1 cellular context compared by ENCODE assay signal in the genomic region with DNA sequence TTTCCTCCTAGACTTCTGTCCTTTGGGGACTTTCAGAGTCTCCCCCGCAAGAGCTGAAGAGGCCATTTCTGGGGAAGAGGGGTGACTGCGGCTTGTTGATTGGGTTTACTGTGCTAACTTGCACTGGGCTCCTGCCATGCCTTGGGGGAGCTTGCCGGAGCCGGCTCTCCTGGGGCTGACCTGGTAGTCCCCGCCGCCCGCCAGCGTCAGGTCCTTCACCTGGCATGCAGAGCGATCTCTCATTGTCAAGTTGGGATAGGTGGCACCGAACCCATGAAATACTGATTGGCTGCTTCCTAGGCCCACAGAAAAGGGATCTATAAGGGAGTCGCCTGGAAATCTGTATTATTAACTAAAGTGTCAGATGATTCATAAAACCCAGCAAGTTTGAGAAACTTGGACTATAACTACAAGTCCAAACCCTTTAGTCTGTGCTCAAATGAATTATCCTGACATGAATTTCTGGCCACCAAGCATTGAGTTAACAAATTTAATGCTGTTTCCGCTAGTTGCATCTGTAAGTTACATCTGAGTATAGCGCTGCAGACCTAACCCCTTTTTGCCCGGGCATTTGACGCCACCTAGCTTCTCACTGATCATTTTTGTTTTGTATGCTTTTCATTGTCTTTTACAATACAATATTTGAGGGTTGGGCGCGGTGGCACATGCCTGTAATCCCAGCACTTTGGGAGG.
TF ChIP-seq lines count a peak whose summit lies in the region.

No MANE protein-coding gene starts in this region.

TF ChIP-seq in K562, 482 proteins besides CTCF, POLR2A, EP300 and RAD21 (continued from another document):
- TF ChIP-seq, protein P1, sequence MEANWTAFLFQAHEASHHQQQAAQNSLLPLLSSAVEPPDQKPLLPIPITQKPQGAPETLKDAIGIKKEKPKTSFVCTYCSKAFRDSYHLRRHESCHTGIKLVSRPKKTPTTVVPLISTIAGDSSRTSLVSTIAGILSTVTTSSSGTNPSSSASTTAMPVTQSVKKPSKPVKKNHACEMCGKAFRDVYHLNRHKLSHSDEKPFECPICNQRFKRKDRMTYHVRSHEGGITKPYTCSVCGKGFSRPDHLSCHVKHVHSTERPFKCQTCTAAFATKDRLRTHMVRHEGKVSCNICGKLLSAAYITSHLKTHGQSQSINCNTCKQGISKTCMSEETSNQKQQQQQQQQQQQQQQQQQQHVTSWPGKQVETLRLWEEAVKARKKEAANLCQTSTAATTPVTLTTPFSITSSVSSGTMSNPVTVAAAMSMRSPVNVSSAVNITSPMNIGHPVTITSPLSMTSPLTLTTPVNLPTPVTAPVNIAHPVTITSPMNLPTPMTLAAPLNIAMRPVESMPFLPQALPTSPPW (CRISPR knock-in tag; IDR thresholded peaks at IDR 0.05): peak; percentile 62; the same call in 1 of the 2 replicates
- peak; percentile 23 for TF ChIP-seq TBP (optimal IDR thresholded peaks at IDR 0.05; ENCODE audit: low read depth, low read length)
- TF ChIP-seq SMC3 (conservative IDR thresholded peaks at IDR 0.05; ENCODE audit: insufficient read depth, low read depth, low read length): 0 out of 2 replicates have a peak, but pooled peaks have one; percentile 10
- peak; percentile 23; the same call in 1 of the 2 replicates for TF ChIP-seq STAG1 (CRISPR knock-in tag; IDR thresholded peaks at IDR 0.05; ENCODE audit: borderline replicate concordance)
- TF ChIP-seq CHCHD3 (CRISPR knock-in tag; IDR thresholded peaks at IDR 0.05): no peak
- 0 out of 2 replicates have a peak, but pooled peaks have one; percentile 15 for TF ChIP-seq ZEB2 (IDR thresholded peaks at IDR 0.05)
- TF ChIP-seq MTF1 (CRISPR knock-in tag; IDR thresholded peaks at IDR 0.05; ENCODE audit: borderline replicate concordance): 0 out of 2 replicates have a peak, but pooled peaks have one; percentile 30
- TF ChIP-seq, protein P2, sequence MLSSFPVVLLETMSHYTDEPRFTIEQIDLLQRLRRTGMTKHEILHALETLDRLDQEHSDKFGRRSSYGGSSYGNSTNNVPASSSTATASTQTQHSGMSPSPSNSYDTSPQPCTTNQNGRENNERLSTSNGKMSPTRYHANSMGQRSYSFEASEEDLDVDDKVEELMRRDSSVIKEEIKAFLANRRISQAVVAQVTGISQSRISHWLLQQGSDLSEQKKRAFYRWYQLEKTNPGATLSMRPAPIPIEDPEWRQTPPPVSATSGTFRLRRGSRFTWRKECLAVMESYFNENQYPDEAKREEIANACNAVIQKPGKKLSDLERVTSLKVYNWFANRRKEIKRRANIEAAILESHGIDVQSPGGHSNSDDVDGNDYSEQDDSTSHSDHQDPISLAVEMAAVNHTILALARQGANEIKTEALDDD (IDR thresholded peaks at IDR 0.05): peak; percentile 75
- TF ChIP-seq ETV1 (tag; conservative IDR thresholded peaks at IDR 0.05; ENCODE audit: low read depth): 0 out of 2 replicates have a peak, but pooled peaks have one; percentile 36
- TF ChIP-seq, protein P3, sequence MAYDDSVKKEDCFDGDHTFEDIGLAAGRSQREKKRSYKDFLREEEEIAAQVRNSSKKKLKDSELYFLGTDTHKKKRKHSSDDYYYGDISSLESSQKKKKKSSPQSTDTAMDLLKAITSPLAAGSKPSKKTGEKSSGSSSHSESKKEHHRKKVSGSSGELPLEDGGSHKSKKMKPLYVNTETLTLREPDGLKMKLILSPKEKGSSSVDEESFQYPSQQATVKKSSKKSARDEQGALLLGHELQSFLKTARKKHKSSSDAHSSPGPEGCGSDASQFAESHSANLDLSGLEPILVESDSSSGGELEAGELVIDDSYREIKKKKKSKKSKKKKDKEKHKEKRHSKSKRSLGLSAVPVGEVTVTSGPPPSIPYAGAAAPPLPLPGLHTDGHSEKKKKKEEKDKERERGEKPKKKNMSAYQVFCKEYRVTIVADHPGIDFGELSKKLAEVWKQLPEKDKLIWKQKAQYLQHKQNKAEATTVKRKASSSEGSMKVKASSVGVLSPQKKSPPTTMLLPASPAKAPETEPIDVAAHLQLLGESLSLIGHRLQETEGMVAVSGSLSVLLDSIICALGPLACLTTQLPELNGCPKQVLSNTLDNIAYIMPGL (CRISPR knock-in tag; IDR thresholded peaks at IDR 0.05): no peak
- TF ChIP-seq, protein P4, sequence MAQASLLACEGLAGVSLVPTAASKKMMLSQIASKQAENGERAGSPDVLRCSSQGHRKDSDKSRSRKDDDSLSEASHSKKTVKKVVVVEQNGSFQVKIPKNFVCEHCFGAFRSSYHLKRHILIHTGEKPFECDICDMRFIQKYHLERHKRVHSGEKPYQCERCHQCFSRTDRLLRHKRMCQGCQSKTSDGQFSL (CRISPR knock-in tag; IDR thresholded peaks at IDR 0.05): no peak
- TF ChIP-seq, protein P4 (tag; IDR thresholded peaks at IDR 0.05): no peak
- TF ChIP-seq ZNF212 (CRISPR knock-in tag; IDR thresholded peaks at IDR 0.05): no peak
- TF ChIP-seq, protein P5, sequence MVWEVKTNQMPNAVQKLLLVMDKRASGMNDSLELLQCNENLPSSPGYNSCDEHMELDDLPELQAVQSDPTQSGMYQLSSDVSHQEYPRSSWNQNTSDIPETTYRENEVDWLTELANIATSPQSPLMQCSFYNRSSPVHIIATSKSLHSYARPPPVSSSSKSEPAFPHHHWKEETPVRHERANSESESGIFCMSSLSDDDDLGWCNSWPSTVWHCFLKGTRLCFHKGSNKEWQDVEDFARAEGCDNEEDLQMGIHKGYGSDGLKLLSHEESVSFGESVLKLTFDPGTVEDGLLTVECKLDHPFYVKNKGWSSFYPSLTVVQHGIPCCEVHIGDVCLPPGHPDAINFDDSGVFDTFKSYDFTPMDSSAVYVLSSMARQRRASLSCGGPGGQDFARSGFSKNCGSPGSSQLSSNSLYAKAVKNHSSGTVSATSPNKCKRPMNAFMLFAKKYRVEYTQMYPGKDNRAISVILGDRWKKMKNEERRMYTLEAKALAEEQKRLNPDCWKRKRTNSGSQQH (CRISPR knock-in tag; IDR thresholded peaks at IDR 0.05): no peak
- 0 out of 4 replicates have a peak, but pooled peaks of 1 of the 2 experiments have one; percentile 17 for TF ChIP-seq TEAD1 (CRISPR knock-in tag; IDR thresholded peaks at IDR 0.05)
- 0 out of 2 replicates have a peak, but pooled peaks have one; percentile 40 for TF ChIP-seq ZNF12 (CRISPR knock-in tag; IDR thresholded peaks at IDR 0.05)
- TF ChIP-seq XRCC4 (IDR thresholded peaks at IDR 0.05; ENCODE audit: extremely low read depth, insufficient read depth, insufficient read length): no peak
- TF ChIP-seq ETS2 (tag; IDR thresholded peaks at IDR 0.05; ENCODE audit: borderline replicate concordance, poor library complexity, severe bottlenecking): no peak
- no peak for TF ChIP-seq ILK (tag; IDR thresholded peaks at IDR 0.05; ENCODE audit: borderline replicate concordance, low read depth)
- TF ChIP-seq SMARCA5 (IDR thresholded peaks at IDR 0.05): no peak
- TF ChIP-seq, protein P6, sequence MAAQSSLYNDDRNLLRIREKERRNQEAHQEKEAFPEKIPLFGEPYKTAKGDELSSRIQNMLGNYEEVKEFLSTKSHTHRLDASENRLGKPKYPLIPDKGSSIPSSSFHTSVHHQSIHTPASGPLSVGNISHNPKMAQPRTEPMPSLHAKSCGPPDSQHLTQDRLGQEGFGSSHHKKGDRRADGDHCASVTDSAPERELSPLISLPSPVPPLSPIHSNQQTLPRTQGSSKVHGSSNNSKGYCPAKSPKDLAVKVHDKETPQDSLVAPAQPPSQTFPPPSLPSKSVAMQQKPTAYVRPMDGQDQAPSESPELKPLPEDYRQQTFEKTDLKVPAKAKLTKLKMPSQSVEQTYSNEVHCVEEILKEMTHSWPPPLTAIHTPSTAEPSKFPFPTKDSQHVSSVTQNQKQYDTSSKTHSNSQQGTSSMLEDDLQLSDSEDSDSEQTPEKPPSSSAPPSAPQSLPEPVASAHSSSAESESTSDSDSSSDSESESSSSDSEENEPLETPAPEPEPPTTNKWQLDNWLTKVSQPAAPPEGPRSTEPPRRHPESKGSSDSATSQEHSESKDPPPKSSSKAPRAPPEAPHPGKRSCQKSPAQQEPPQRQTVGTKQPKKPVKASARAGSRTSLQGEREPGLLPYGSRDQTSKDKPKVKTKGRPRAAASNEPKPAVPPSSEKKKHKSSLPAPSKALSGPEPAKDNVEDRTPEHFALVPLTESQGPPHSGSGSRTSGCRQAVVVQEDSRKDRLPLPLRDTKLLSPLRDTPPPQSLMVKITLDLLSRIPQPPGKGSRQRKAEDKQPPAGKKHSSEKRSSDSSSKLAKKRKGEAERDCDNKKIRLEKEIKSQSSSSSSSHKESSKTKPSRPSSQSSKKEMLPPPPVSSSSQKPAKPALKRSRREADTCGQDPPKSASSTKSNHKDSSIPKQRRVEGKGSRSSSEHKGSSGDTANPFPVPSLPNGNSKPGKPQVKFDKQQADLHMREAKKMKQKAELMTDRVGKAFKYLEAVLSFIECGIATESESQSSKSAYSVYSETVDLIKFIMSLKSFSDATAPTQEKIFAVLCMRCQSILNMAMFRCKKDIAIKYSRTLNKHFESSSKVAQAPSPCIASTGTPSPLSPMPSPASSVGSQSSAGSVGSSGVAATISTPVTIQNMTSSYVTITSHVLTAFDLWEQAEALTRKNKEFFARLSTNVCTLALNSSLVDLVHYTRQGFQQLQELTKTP (IDR thresholded peaks at IDR 0.05; ENCODE audit: low read depth in 1 of 2, partially characterized antibody in 2 of 2): peak in 1 of 2 experiments; percentile 18
- TF ChIP-seq NR4A1 (CRISPR knock-in tag; IDR thresholded peaks at IDR 0.05): peak; percentile 51; the same call in 1 of the 2 replicates
- TF ChIP-seq NR4A1 (tag; IDR thresholded peaks at IDR 0.05): no peak
- TF ChIP-seq ARHGAP35 (IDR thresholded peaks at IDR 0.05; ENCODE audit: partially characterized antibody): no peak
- TF ChIP-seq, protein P7, sequence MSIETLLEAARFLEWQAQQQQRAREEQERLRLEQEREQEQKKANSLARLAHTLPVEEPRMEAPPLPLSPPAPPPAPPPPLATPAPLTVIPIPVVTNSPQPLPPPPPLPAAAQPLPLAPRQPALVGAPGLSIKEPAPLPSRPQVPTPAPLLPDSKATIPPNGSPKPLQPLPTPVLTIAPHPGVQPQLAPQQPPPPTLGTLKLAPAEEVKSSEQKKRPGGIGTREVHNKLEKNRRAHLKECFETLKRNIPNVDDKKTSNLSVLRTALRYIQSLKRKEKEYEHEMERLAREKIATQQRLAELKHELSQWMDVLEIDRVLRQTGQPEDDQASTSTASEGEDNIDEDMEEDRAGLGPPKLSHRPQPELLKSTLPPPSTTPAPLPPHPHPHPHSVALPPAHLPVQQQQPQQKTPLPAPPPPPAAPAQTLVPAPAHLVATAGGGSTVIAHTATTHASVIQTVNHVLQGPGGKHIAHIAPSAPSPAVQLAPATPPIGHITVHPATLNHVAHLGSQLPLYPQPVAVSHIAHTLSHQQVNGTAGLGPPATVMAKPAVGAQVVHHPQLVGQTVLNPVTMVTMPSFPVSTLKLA (conservative IDR thresholded peaks at IDR 0.05): no peak
- peak; percentile 76; the same call in 1 of the 2 replicates for TF ChIP-seq ZNF830 (CRISPR knock-in tag; IDR thresholded peaks at IDR 0.05)
- TF ChIP-seq, protein P8, sequence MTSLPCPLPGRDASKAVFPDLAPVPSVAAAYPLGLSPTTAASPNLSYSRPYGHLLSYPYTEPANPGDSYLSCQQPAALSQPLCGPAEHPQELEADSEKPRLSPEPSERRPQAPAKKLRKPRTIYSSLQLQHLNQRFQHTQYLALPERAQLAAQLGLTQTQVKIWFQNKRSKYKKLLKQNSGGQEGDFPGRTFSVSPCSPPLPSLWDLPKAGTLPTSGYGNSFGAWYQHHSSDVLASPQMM (CRISPR knock-in tag; IDR thresholded peaks at IDR 0.05): no peak
- no peak for TF ChIP-seq EZH2 (IDR thresholded peaks at IDR 0.05; ENCODE audit: borderline replicate concordance, low read depth, low read length)
- peak; percentile 14; the same call in 1 of the 2 replicates for TF ChIP-seq CREM (IDR thresholded peaks at IDR 0.05; ENCODE audit: low read depth)
- TF ChIP-seq, protein P9, sequence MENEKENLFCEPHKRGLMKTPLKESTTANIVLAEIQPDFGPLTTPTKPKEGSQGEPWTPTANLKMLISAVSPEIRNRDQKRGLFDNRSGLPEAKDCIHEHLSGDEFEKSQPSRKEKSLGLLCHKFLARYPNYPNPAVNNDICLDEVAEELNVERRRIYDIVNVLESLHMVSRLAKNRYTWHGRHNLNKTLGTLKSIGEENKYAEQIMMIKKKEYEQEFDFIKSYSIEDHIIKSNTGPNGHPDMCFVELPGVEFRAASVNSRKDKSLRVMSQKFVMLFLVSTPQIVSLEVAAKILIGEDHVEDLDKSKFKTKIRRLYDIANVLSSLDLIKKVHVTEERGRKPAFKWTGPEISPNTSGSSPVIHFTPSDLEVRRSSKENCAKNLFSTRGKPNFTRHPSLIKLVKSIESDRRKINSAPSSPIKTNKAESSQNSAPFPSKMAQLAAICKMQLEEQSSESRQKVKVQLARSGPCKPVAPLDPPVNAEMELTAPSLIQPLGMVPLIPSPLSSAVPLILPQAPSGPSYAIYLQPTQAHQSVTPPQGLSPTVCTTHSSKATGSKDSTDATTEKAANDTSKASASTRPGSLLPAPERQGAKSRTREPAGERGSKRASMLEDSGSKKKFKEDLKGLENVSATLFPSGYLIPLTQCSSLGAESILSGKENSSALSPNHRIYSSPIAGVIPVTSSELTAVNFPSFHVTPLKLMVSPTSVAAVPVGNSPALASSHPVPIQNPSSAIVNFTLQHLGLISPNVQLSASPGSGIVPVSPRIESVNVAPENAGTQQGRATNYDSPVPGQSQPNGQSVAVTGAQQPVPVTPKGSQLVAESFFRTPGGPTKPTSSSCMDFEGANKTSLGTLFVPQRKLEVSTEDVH (IDR thresholded peaks at IDR 0.05; ENCODE audit: low read depth, partially characterized antibody): no peak
- TF ChIP-seq MAZ (CRISPR knock-in tag; conservative IDR thresholded peaks at IDR 0.05 in 1 of 2, IDR thresholded peaks at IDR 0.05 in 1 of 2): peak in 1 of 2 experiments; percentile 19; a peak in 2 of 4 replicates
- TF ChIP-seq ZBTB17 (CRISPR knock-in tag; IDR thresholded peaks at IDR 0.05): 0 out of 2 replicates have a peak, but pooled peaks have one; percentile 23
